Comparison of ENCODE assay signal across 8 cellular contexts in genomic region chr6:100479180-100480035, GRCh38. TPM values are rescaled to one million over a fixed set of nuclear protein-coding genes. Genes with fewer than 3 reads are reported as not detected.
DNase-seq lines count a peak whose midpoint lies in the region; ATAC-seq, FAIRE-seq and TF ChIP-seq lines count a peak whose summit lies in the region.

No MANE protein-coding gene starts in this region.

- peaks cover 4% of the 10 kb centered on the region for H3K27me3 Mint-ChIP-seq in progenitor cell of endocrine pancreas
- H3K27me3 Mint-ChIP-seq in T-cell, result peaks cover 32 to 35% of the 10 kb centered on the region in 2 donors

- DNase-seq in D721Med (ENCODE audit: insufficient read length, low spot score) (no peak), GM19239 (ENCODE audit: insufficient read length, low spot score) (no peak), OCI-LY7 (ENCODE audit: low spot score) (peak; percentile 45), epithelial cell of esophagus (ENCODE audit: low read depth) (peak; percentile 53), progenitor cell of endocrine pancreas (ENCODE audit: low spot score, unreplicated experiment) (no peak), T-cell (no peak), ecto neural progenitor cell (ENCODE audit: low spot score) (no peak)

- ATAC-seq in HG03280 (IDR thresholded peaks at IDR 0.05; ENCODE audit: unreplicated experiment) (peak; percentile 44), T-cell (replicated peaks in 1 of 4) (no peak)

- CTCF ChIA-PET in OCI-LY7 (lab: Charles Lee; ENCODE audit: unreplicated experiment) (no interaction called here), T-cell (lab: Charles Lee) (no interaction called here)

- H3K4me1 Mint-ChIP-seq in progenitor cell of endocrine pancreas (ENCODE audit: low read depth) (peaks cover 3% of the 10 kb centered on the region), T-cell (no peaks in the 10 kb centered on the region)

- no peaks in the 10 kb centered on the region for H3K9me2 ChIP-seq in OCI-LY7 (ENCODE audit: insufficient read depth, low read length)

- H3K27ac Mint-ChIP-seq in progenitor cell of endocrine pancreas (no peak overlapping the region), T-cell (no peak overlapping the region)

- H3K36me3 Mint-ChIP-seq in progenitor cell of endocrine pancreas (ENCODE audit: insufficient read depth), result no peaks in the 10 kb centered on the region
- H3K36me3 Mint-ChIP-seq in T-cell, result no peaks in the 10 kb centered on the region

- POLR2A ChIA-PET in OCI-LY7 (lab: Charles Lee), result no interaction called here
- POLR2A ChIA-PET in T-cell (lab: Charles Lee), result no interaction called here

- H3K9me3 Mint-ChIP-seq in progenitor cell of endocrine pancreas (ENCODE audit: low read depth) (peaks cover 3% of the 10 kb centered on the region), T-cell (no peaks in the 10 kb centered on the region)

- no peak overlapping the region for H3K4me2 ChIP-seq in OCI-LY7 (ENCODE audit: low read length)

- H3K36me3 ChIP-seq in OCI-LY7 (ENCODE audit: insufficient read depth, low read length), result no peaks in the 10 kb centered on the region

- no peaks in the 10 kb centered on the region for H3K79me2 ChIP-seq in OCI-LY7 (ENCODE audit: insufficient read depth, low read depth, low read length)

- no peaks in the 10 kb centered on the region for H3K9me3 ChIP-seq in OCI-LY7 (ENCODE audit: low read length)

- no peak overlapping the region for H2AFZ ChIP-seq in OCI-LY7 (ENCODE audit: low read length)

- H3K4me3 ChIP-seq in OCI-LY7 (ENCODE audit: low read depth, low read length, poor library complexity, severe bottlenecking) (no peak overlapping the region), epithelial cell of esophagus (ENCODE audit: low read length) (no peak overlapping the region)

- H3K27ac ChIP-seq in OCI-LY7 (ENCODE audit: low read depth, low read length, poor library complexity, severe bottlenecking), result no peak overlapping the region

- intact Hi-C loops in OCI-LY7 (cut with micrococcal nuclease; ENCODE audit: unreplicated experiment), result loop anchor here (1.0 to 5.0 kb wide), 5 partner anchors 183 to 477 kb away; no protein-coding TSS in a partner anchor

- H3K4me1 ChIP-seq in OCI-LY7 (ENCODE audit: insufficient read depth, low read length, poor library complexity, severe bottlenecking), result no peaks in the 10 kb centered on the region

- peak; percentile 90 for FAIRE-seq in D721Med (lab: Jason Lieb, UNC)
- FAIRE-seq in GM19239 (lab: Jason Lieb, UNC), result peak; percentile 89

- no peak overlapping the region for H3K4me3 Mint-ChIP-seq in progenitor cell of endocrine pancreas (ENCODE audit: low read depth)
- no peak overlapping the region for H3K4me3 Mint-ChIP-seq in T-cell

- no peaks in the 10 kb centered on the region for H4K20me1 ChIP-seq in OCI-LY7 (ENCODE audit: insufficient read depth, low read length)

- no TSS peak for BruUV-seq in OCI-LY7 (replicated peaks; lab: Mats Ljungman, UMichigan)

- TF ChIP-seq CTCF in D721Med (IDR thresholded peaks at IDR 0.05; ENCODE audit: insufficient read depth, missing control alignments), result peak; percentile 80
- TF ChIP-seq CTCF in OCI-LY7 (conservative IDR thresholded peaks at IDR 0.05; ENCODE audit: low read length), result peak; percentile 89
- peak; percentile 77 for TF ChIP-seq CTCF in epithelial cell of esophagus (IDR thresholded peaks at IDR 0.05; ENCODE audit: insufficient read depth, low read depth, low read length, missing control alignments)
- TF ChIP-seq CTCF in progenitor cell of endocrine pancreas (IDR thresholded peaks at IDR 0.05; ENCODE audit: unreplicated experiment), result peak; percentile 79

RNA-seq across cellular contexts. Expression of gene SIM1, which starts 14.7 kb away (rescaled TPM):
- not detected in 2 replicates for total RNA-seq in OCI-LY7 (2014; rRNA removed; shearing (Covaris generic))
- total RNA-seq in OCI-LY7 (2022) (not detected in 2 replicates), progenitor cell of endocrine pancreas (6.9 and 7.4 TPM in 2 replicates), T-cell (not detected)

Comparison
In these comparisons a context has a peak if more than half of its experiments do, and no peak if none do; other contexts are left out.
1. DNase-seq: peak in OCI-LY7 (single experiment) and epithelial cell of esophagus (single experiment); none in D721Med (single experiment), GM19239 (single experiment), progenitor cell of endocrine pancreas (single experiment), T-cell (0 of 34) and ecto neural progenitor cell (single experiment).
2. Peak in every context shown above with its lines, with median percentiles within 50 percentile points of each other: CTCF ChIP-seq.